16 cellular contexts compared by ENCODE assay signal in the genomic region with DNA sequence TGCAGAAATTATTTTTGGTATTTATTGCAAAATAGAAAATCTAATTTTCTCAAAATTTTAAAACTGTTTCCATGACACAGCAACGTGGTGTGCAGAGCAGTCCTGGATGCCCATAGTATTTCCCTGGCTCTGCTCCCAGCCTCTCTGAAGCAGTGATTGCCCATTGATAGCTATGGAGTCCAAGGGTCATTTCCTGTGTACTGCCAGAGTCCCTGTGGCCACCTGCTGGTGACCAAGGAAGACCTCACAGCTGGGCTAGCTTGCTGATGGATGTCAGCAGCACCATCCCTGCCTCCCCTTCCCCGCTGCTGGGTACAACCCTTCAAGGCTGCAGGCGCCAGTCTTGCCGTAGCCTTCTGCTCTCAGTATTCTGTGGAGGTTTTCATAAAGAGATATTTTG.
DNase-seq lines count a peak whose midpoint lies in the region; ATAC-seq and TF ChIP-seq lines count a peak whose summit lies in the region.
"Had no signal": no experiment of that assay in that cellular context is flagged by ENCODE, and none has a peak within 500 bp of the region (broad histone marks: within the 10 kb centered on the region; RNA-seq: fewer than 3 reads in every experiment).

No MANE protein-coding gene starts in this region.

- peak; percentile 6 for DNase-seq in A172 (ENCODE audit: low spot score)
- peak; percentile 84 for DNase-seq in HT-29 (ENCODE audit: low spot score)
- peak; percentile 41 to 61 for DNase-seq in SJCRH30
- DNase-seq in left kidney (ENCODE audit: low read depth, low spot score): peak; percentile 21
- DNase-seq in superior temporal gyrus (ENCODE audit: extremely low spot score): no peak
- DNase-seq in natural killer cell: no peak
- DNase-seq: activated CD4-positive, alpha-beta T cell treated with anti-CD3 and anti-CD28 coated beads for 1 hour; hippocampal formation; NCI-H2107; sigmoid colon; testis had no signal

- TF ChIP-seq CTCF in natural killer cell (IDR thresholded peaks at IDR 0.05): no peak

- H3K9me3 ChIP-seq in SJCRH30 (replicated peaks): no peaks in the 10 kb centered on the region
- H3K9me3 ChIP-seq: sigmoid colon, SJSA1, testis had no signal

- H3K36me3 ChIP-seq in SJCRH30: no peaks in the 10 kb centered on the region
- H3K36me3 ChIP-seq: sigmoid colon, SJSA1 had no signal

- no peaks in the 10 kb centered on the region for H3K9me3 Mint-ChIP-seq in natural killer cell
- H3K9me3 Mint-ChIP-seq: activated T-helper 1 cell treated with anti-CD3 and anti-CD28 coated beads, Interleukin-12 subunit alpha, Interleukin-12 subunit beta, Interleukin-2, Interleukin-4 antibody, amounts not matched to agents 30 ng/mL and 10 ng/mL and 1 ng/mL, durations not matched to agents 14 hours and 24 hours and 36 hours had no signal

- H3K4me3 Mint-ChIP-seq in natural killer cell: no peak overlapping the region
- H3K4me3 Mint-ChIP-seq: activated T-helper 1 cell treated with anti-CD3 and anti-CD28 coated beads, Interleukin-12 subunit alpha, Interleukin-12 subunit beta, Interleukin-2, Interleukin-4 antibody, amounts not matched to agents 30 ng/mL and 10 ng/mL and 1 ng/mL, durations not matched to agents 14 hours and 24 hours and 36 hours; brain had no signal

- no peak overlapping the region for H3K4me3 ChIP-seq in SJCRH30
- H3K4me3 ChIP-seq: sigmoid colon, SJSA1, testis had no signal

- no peaks in the 10 kb centered on the region for H3K27me3 ChIP-seq in SJCRH30
- H3K27me3 ChIP-seq: sigmoid colon, SJSA1, testis had no signal

- H3K4me1 Mint-ChIP-seq in natural killer cell: no peaks in the 10 kb centered on the region

- H3K4me1 ChIP-seq in SJCRH30: peaks cover 12% of the 10 kb centered on the region
- H3K4me1 ChIP-seq: sigmoid colon, SJSA1, testis had no signal

- peaks cover 16 to 31% of the 10 kb centered on the region in 2 donors for H3K27me3 Mint-ChIP-seq in natural killer cell (ENCODE audit: low read depth in 2 of 2)

- no peaks in the 10 kb centered on the region for H3K36me3 Mint-ChIP-seq in natural killer cell
- H3K36me3 Mint-ChIP-seq: brain had no signal

- H3K27ac Mint-ChIP-seq in natural killer cell: no peak overlapping the region
- H3K27ac Mint-ChIP-seq: activated T-helper 1 cell treated with anti-CD3 and anti-CD28 coated beads, Interleukin-12 subunit alpha, Interleukin-12 subunit beta, Interleukin-2, Interleukin-4 antibody, amounts not matched to agents 30 ng/mL and 10 ng/mL and 1 ng/mL, durations not matched to agents 14 hours and 24 hours and 36 hours; brain had no signal

- ATAC-seq in natural killer cell: no peak
- no peak for ATAC-seq in HG03460 (IDR thresholded peaks at IDR 0.05; ENCODE audit: unreplicated experiment)
- ATAC-seq in GM21529 (IDR thresholded peaks at IDR 0.05; ENCODE audit: unreplicated experiment): no peak

- no peak overlapping the region for H3K27ac ChIP-seq in SJCRH30
- H3K27ac ChIP-seq: sigmoid colon, SJSA1, testis had no signal

- intact Hi-C loops in natural killer cell (cut with micrococcal nuclease): no loop called here

Comparison
In these comparisons a context has a peak if more than half of its experiments do, and no peak if none do; other contexts are left out.
1. DNase-seq: peak in A172 (single experiment), HT-29 (single experiment), SJCRH30 (2 of 2) and left kidney (single experiment); none in superior temporal gyrus (single experiment) and natural killer cell (single experiment).